8 cellular contexts compared by ENCODE assay signal in the genomic region with DNA sequence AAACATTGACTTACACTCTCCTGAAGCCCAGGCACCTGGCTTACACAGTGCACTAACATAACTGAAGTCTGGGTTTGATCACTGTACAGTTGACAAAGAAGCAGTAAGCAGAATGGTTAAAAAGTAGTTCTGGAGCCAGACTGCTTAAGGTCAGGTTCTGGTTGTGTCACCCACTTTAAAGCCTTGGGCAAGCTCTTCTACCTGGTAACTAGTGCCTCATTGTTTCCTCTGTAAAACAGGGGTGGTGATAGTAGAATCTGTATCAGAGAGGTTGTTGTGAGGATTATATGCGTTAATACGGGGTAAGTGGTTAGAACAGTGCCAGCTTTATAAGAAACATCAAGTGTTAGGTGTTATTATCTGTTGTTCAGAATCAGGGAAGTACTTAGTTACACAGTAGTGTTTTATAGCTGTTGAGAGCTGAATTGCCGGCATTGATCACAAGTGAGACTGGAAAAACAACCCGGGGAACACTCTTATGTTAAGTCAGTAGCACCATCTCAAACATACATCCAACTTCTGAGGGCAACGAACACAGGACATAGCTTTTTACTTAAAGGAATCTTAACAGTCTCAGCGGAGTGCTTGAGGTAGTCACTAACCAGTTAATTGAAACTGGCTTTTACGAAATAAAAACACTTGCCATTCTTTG. TPM values are rescaled to one million over a fixed set of nuclear protein-coding genes. Genes with fewer than 3 reads are reported as not detected.
DNase-seq lines count a peak whose midpoint lies in the region; ATAC-seq and TF ChIP-seq lines count a peak whose summit lies in the region.

No MANE protein-coding gene starts in this region.

- peaks cover 12 to 67% (median 19%) of the 10 kb centered on the region in 11 experiments; a peak in 16 of 22 replicates for H3K36me3 ChIP-seq in BLaER1 treated with 17β-estradiol and CSF1 and Interleukin-3, amounts not matched to agents 10 nM and 100 nM
- H3K36me3 ChIP-seq in breast epithelium, result no peaks in the 10 kb centered on the region

- peak overlapping the region in 4 of 11 experiments; percentile 40 to 99 (median 97); a peak in 8 of 22 replicates for H3K27ac ChIP-seq in BLaER1 treated with 17β-estradiol and CSF1 and Interleukin-3, amounts not matched to agents 10 nM and 100 nM
- H3K27ac ChIP-seq in breast epithelium, result peak overlapping the region; percentile 48 to 69

- peak overlapping the region; percentile 0 to 94 (median 88); a peak in 18 of 22 replicates for H3K4me2 ChIP-seq in BLaER1 treated with 17β-estradiol and CSF1 and Interleukin-3, amounts not matched to agents 10 nM and 100 nM

- peak overlapping the region in 5 of 11 experiments; percentile 13 to 99 (median 97); a peak in 7 of 22 replicates for H3K9ac ChIP-seq in BLaER1 treated with 17β-estradiol and CSF1 and Interleukin-3, amounts not matched to agents 10 nM and 100 nM

- H3K4me3 ChIP-seq in BLaER1 treated with 17β-estradiol and CSF1 and Interleukin-3, amounts not matched to agents 10 nM and 100 nM, result peak overlapping the region in 4 of 10 experiments; percentile 84 to 92 (median 84); a peak in 9 of 20 replicates
- H3K4me3 ChIP-seq in LNCaP clone FGC (ENCODE audit: low read depth, low read length) (peak overlapping the region; percentile 3), breast epithelium (peak overlapping the region in 1 of 3 donors; percentile 26)

- no peaks in the 10 kb centered on the region for H3K27me3 Mint-ChIP-seq in nephron progenitor cell (ENCODE audit: low read depth, poor library complexity)

- H3K4me3 Mint-ChIP-seq in nephron progenitor cell, result peak overlapping the region; percentile 23

- H3K4me1 Mint-ChIP-seq in nephron progenitor cell, result peaks cover 64% of the 10 kb centered on the region

- H3K9me3 ChIP-seq in BLaER1 treated with 17β-estradiol and CSF1 and Interleukin-3, amounts not matched to agents 10 nM and 100 nM (replicated peaks in 1 of 11), result peaks cover 0 to 7% (median 5%) of the 10 kb centered on the region in 11 experiments; a peak in 11 of 22 replicates
- H3K9me3 ChIP-seq in breast epithelium, result no peaks in the 10 kb centered on the region

- peaks cover 59 to 79% (median 76%) of the 10 kb centered on the region in 10 experiments for H3K4me1 ChIP-seq in BLaER1 treated with 17β-estradiol and CSF1 and Interleukin-3, amounts not matched to agents 10 nM and 100 nM
- H3K4me1 ChIP-seq in breast epithelium, result peaks cover 0 to 12% of the 10 kb centered on the region in 2 donors

- ATAC-seq in HG02885 (IDR thresholded peaks at IDR 0.05; ENCODE audit: poor library complexity, unreplicated experiment) (no peak), esophagus mucosa (no peak), GM21423 (IDR thresholded peaks at IDR 0.05; ENCODE audit: unreplicated experiment) (no peak)

- peaks cover 51 to 82% (median 77%) of the 10 kb centered on the region in 11 experiments for H4K20me1 ChIP-seq in BLaER1 treated with 17β-estradiol and CSF1 and Interleukin-3, amounts not matched to agents 10 nM and 100 nM

- no peaks in the 10 kb centered on the region for H3K27me3 ChIP-seq in BLaER1 treated with 17β-estradiol and CSF1 and Interleukin-3, amounts not matched to agents 10 nM and 100 nM
- no peaks in the 10 kb centered on the region for H3K27me3 ChIP-seq in breast epithelium

- DNase-seq in LNCaP clone FGC (ENCODE audit: low read depth) (peak; percentile 69), breast epithelium (ENCODE audit: low spot score in 2 of 2) (no peak), nephron progenitor cell (no peak), cerebellar cortex (ENCODE audit: low spot score) (no peak)

- peaks cover 9% of the 10 kb centered on the region for H3K9me3 Mint-ChIP-seq in nephron progenitor cell

- TF ChIP-seq CTCF in LNCaP clone FGC (IDR thresholded peaks at IDR 0.05; ENCODE audit: control insufficient read depth, extremely low read depth, insufficient read depth), result no peak
- no peak for TF ChIP-seq CTCF in breast epithelium (IDR thresholded peaks at IDR 0.05)
- no peak for TF ChIP-seq CTCF in nephron progenitor cell (IDR thresholded peaks at IDR 0.05)

- peak overlapping the region; percentile 6 for H3K27ac Mint-ChIP-seq in nephron progenitor cell

- no peak for TF ChIP-seq POLR2A in breast epithelium (IDR thresholded peaks at IDR 0.05)

- peaks cover 21% of the 10 kb centered on the region for H3K36me3 Mint-ChIP-seq in nephron progenitor cell (ENCODE audit: low read depth)

- intact Hi-C loops in breast epithelium (cut with DNase I; ENCODE audit: low total_unique reads), result no loop called here

RNA-seq across cellular contexts. Expression of a gene that starts 3.7 kb away (rescaled TPM):
- total RNA-seq in breast epithelium, result 10 to 100 TPM; 31.8 to 65.3 (median 42.3) TPM
- 61.5 TPM for total RNA-seq in esophagus mucosa
